In the genomic region with DNA sequence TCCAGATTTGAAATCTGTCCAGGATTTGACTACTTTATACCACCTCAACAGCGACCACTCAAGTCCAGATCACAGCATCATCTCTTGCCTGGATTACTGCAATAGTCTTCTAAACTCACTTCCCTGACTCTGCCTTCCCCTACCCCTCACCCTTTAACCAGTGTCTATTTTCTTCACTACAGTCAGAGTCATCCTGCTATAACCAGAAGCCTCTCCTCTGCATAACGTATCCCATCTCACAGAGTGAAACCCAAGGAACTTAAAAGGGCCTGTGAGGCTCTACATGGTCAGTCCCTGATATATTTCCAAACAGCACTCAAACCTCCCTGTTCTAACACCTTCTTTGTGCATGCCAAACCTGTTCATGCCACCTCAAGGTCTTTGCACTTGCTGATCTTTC, we compare ENCODE assay signal across 16 cellular contexts. TPM values are rescaled to one million over a fixed set of nuclear protein-coding genes. Genes with fewer than 3 reads are reported as not detected.
DNase-seq lines count a peak whose midpoint lies in the region; ATAC-seq and TF ChIP-seq lines count a peak whose summit lies in the region.
"Had no signal": no experiment of that assay in that cellular context is flagged by ENCODE, and none has a peak within 500 bp of the region (broad histone marks: within the 10 kb centered on the region; RNA-seq: fewer than 3 reads in every experiment).

No MANE protein-coding gene starts in this region.

- DNase-seq in IMR-90 (peak; percentile 25), epithelial cell of prostate (ENCODE audit: low read depth, low spot score) (no peak), cerebellar nuclear complex (lab: John Stamatoyannopoulos, UW) (no peak), T1000 (lab: John Stamatoyannopoulos, UW) (no peak)
- no peak for DNase-seq in activated CD8-positive, alpha-beta memory T cell treated with anti-CD3 and anti-CD28 coated beads, Interleukin-2, amount 50 U/mL, for 48 hours
- DNase-seq: C1 segment of cervical spinal cord; Caco-2; CD4-positive, CD25-positive, alpha-beta regulatory T cell; CD8-positive, alpha-beta T cell; DMS153; DND-41; GM23248; H7; HCEC 1CT had no signal

- WGBS in IMR-90 (ENCODE audit: extremely low coverage in 2 of 2, insufficient read length in 1 of 2), 2 experiments, result 50% methylated on average over 2 of the region's 2 CpGs; no CpG with 5 or more reads in 1 of the 2 experiments

- in situ Hi-C loops in IMR-90 (cut with MboI; ENCODE audit: low sequenced_read_pairs), result no loop called here

- peak overlapping the region; percentile 52 for H4K5ac ChIP-seq in IMR-90 (ENCODE audit: low read depth, low read length)

- H2BK5ac ChIP-seq in IMR-90 (ENCODE audit: low read depth, low read length, poor library complexity, severe bottlenecking), result no peak overlapping the region

- ATAC-seq in IMR-90 (ENCODE audit: low read depth), result peak; percentile 68
- ATAC-seq: CD8-positive, alpha-beta T cell had no signal

- H2BK15ac ChIP-seq in IMR-90 (ENCODE audit: low read depth, low read length), result peak overlapping the region; percentile 28; the same call in 1 of the 3 replicates

- no peaks in the 10 kb centered on the region for H3K9me3 ChIP-seq in IMR-90 (ENCODE audit: control insufficient read depth, insufficient read depth, low read length)
- no peaks in the 10 kb centered on the region for H3K9me3 ChIP-seq in parathyroid adenoma (ENCODE audit: control insufficient read depth, low read length)
- H3K9me3 ChIP-seq: Caco-2 had no signal

- H3K27ac ChIP-seq in 22Rv1 (peak overlapping the region; percentile 51), IMR-90 (ENCODE audit: insufficient read depth, low read length) (peak overlapping the region; percentile 36; the same call in 1 of the 2 replicates), epithelial cell of prostate (peak overlapping the region; percentile 2), parathyroid adenoma (no peak overlapping the region)
- H3K27ac ChIP-seq: GM23248 had no signal

- no peak for TF ChIP-seq CTCF in 22Rv1 (IDR thresholded peaks at IDR 0.05)
- no peak for TF ChIP-seq CTCF in IMR-90 (conservative IDR thresholded peaks at IDR 0.05; ENCODE audit: low read depth, low read length)
- TF ChIP-seq CTCF in parathyroid adenoma (IDR thresholded peaks at IDR 0.05), result no peak

- POLR2A ChIA-PET in IMR-90 (lab: Charles Lee; ENCODE audit: unreplicated experiment), result no interaction called here

- no peaks in the 10 kb centered on the region for H3K79me1 ChIP-seq in IMR-90 (ENCODE audit: low read depth in 1 of 2, low read length in 2 of 2)

- H3K4me2 ChIP-seq in IMR-90 (ENCODE audit: low read depth, low read length) (peak overlapping the region; percentile 61), parathyroid adenoma (ENCODE audit: low read length) (no peak overlapping the region)

- H3K9me1 ChIP-seq in IMR-90 (ENCODE audit: insufficient read depth, low read length), result no peaks in the 10 kb centered on the region; the same call in 1 of the 2 replicates

- CTCF ChIA-PET in IMR-90 (lab: Yijun Ruan, JAX), result no interaction called here

- no peak for TF ChIP-seq RAD21 in IMR-90 (IDR thresholded peaks at IDR 0.05; ENCODE audit: low read length)

- no peak overlapping the region for H3K9ac ChIP-seq in IMR-90 (ENCODE audit: low read depth, low read length)
- no peak overlapping the region for H3K9ac ChIP-seq in parathyroid adenoma
- H3K9ac ChIP-seq: GM23248 had no signal

- H3K18ac ChIP-seq in IMR-90 (ENCODE audit: low read depth, low read length), result no peak overlapping the region

- 0 out of 2 replicates have a peak overlapping the region, but pooled peaks have one; percentile 21 for H3K14ac ChIP-seq in IMR-90 (replicated peaks; ENCODE audit: low read depth, low read length)

- no peak overlapping the region for H3K23ac ChIP-seq in IMR-90 (ENCODE audit: low read depth, low read length)

- intact Hi-C loops in IMR-90 (cut with micrococcal nuclease), result no loop called here

- no TSS peak for BruUV-seq in IMR-90 (replicated peaks; lab: Mats Ljungman, UMichigan)

- H3K4me1 ChIP-seq in IMR-90 (ENCODE audit: control insufficient read depth, insufficient read depth, low read length) (peaks cover 5% of the 10 kb centered on the region), parathyroid adenoma (no peaks in the 10 kb centered on the region)
- H3K4me1 ChIP-seq: Caco-2 had no signal

- H4K8ac ChIP-seq in IMR-90 (ENCODE audit: low read depth in 2 of 2, low read length in 2 of 2), result peak overlapping the region; percentile 18 to 57; a peak in 1 of 4 replicates

- H3K79me2 ChIP-seq in parathyroid adenoma, result no peaks in the 10 kb centered on the region

- H2AK5ac ChIP-seq in IMR-90 (ENCODE audit: low read depth, low read length), result no peak overlapping the region

- dilution Hi-C loops in IMR-90 (cut with HindIII; ENCODE audit: low sequenced_read_pairs, unreplicated experiment), result no loop called here

- H3K56ac ChIP-seq in IMR-90 (ENCODE audit: extremely low read depth, insufficient read depth, low read length), result peak overlapping the region; percentile 36; the same call in 1 of the 2 replicates

- peak overlapping the region; percentile 59 for H2BK20ac ChIP-seq in IMR-90 (ENCODE audit: low read depth, low read length)

- no peak overlapping the region for H3K4me3 ChIP-seq in IMR-90 (ENCODE audit: insufficient read depth, low read depth, low read length)
- H3K4me3 ChIP-seq in parathyroid adenoma (ENCODE audit: low read depth, low read length), result no peak overlapping the region
- H3K4me3 ChIP-seq: GM23248 had no signal

- no peak for TF ChIP-seq POLR2A in IMR-90 (IDR thresholded peaks at IDR 0.05; ENCODE audit: low read depth, low read length)

- H4K91ac ChIP-seq in IMR-90 (ENCODE audit: insufficient read depth, low read depth, low read length), result peak overlapping the region; percentile 62

- no peaks in the 10 kb centered on the region for H3K36me3 ChIP-seq in IMR-90 (ENCODE audit: control insufficient read depth, insufficient read depth, low read length)
- H3K36me3 ChIP-seq in parathyroid adenoma (ENCODE audit: control insufficient read depth, insufficient read depth, low read length), result no peaks in the 10 kb centered on the region

- H4K20me1 ChIP-seq in IMR-90 (ENCODE audit: insufficient read depth, low read length), result no peaks in the 10 kb centered on the region

- peak overlapping the region; percentile 77; the same call in 1 of the 2 replicates for H3K4ac ChIP-seq in IMR-90 (ENCODE audit: low read depth, low read length)

- peak overlapping the region; percentile 69 for H2BK120ac ChIP-seq in IMR-90 (ENCODE audit: low read depth, low read length)

- peak overlapping the region; percentile 63 for H2AFZ ChIP-seq in IMR-90 (replicated peaks; ENCODE audit: low read length, poor library complexity)
- H2AFZ ChIP-seq in parathyroid adenoma, result peak overlapping the region; percentile 5
- H2AFZ ChIP-seq: GM23248 had no signal

- H2AK9ac ChIP-seq in IMR-90 (replicated peaks; ENCODE audit: low read depth, low read length, poor library complexity), result no peak overlapping the region

- H3K27me3 ChIP-seq in IMR-90 (ENCODE audit: control insufficient read depth, insufficient read depth, low read length) (no peaks in the 10 kb centered on the region), parathyroid adenoma (ENCODE audit: control insufficient read depth, insufficient read depth, low read length) (no peaks in the 10 kb centered on the region)

TF ChIP-seq in IMR-90, 13 proteins besides CTCF, POLR2A, EP300 and RAD21:
- TF ChIP-seq, protein P1, sequence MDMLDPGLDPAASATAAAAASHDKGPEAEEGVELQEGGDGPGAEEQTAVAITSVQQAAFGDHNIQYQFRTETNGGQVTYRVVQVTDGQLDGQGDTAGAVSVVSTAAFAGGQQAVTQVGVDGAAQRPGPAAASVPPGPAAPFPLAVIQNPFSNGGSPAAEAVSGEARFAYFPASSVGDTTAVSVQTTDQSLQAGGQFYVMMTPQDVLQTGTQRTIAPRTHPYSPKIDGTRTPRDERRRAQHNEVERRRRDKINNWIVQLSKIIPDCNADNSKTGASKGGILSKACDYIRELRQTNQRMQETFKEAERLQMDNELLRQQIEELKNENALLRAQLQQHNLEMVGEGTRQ (IDR thresholded peaks at IDR 0.05; ENCODE audit: low read depth, low read length), result no peak
- no peak for TF ChIP-seq MAFK (IDR thresholded peaks at IDR 0.05; ENCODE audit: low read depth, low read length)
- no peak for TF ChIP-seq FOS (IDR thresholded peaks at IDR 0.05; ENCODE audit: low read depth, low read length)
- TF ChIP-seq CHD1 (IDR thresholded peaks at IDR 0.05; ENCODE audit: low read depth, low read length), result no peak
- TF ChIP-seq BHLHE40 (IDR thresholded peaks at IDR 0.05; ENCODE audit: low read depth, low read length), result no peak
- no peak for TF ChIP-seq CEBPB (IDR thresholded peaks at IDR 0.05; ENCODE audit: low read depth, low read length)
- TF ChIP-seq RFX5 (IDR thresholded peaks at IDR 0.05; ENCODE audit: low read depth, low read length), result no peak
- no peak for TF ChIP-seq RCOR1 (IDR thresholded peaks at IDR 0.05; ENCODE audit: insufficient replicate concordance, low read length)
- no peak for TF ChIP-seq MXI1 (IDR thresholded peaks at IDR 0.05; ENCODE audit: borderline replicate concordance, low read depth, low read length)
- TF ChIP-seq NFE2L2 (IDR thresholded peaks at IDR 0.05; ENCODE audit: low read depth, low read length), result no peak
- TF ChIP-seq, protein P2, sequence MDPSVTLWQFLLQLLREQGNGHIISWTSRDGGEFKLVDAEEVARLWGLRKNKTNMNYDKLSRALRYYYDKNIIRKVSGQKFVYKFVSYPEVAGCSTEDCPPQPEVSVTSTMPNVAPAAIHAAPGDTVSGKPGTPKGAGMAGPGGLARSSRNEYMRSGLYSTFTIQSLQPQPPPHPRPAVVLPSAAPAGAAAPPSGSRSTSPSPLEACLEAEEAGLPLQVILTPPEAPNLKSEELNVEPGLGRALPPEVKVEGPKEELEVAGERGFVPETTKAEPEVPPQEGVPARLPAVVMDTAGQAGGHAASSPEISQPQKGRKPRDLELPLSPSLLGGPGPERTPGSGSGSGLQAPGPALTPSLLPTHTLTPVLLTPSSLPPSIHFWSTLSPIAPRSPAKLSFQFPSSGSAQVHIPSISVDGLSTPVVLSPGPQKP (IDR thresholded peaks at IDR 0.05; ENCODE audit: borderline replicate concordance, low read depth, low read length), result no peak
- no peak for TF ChIP-seq MAZ (IDR thresholded peaks at IDR 0.05; ENCODE audit: borderline replicate concordance, low read depth, low read length)
- no peak for TF ChIP-seq SMC3 (IDR thresholded peaks at IDR 0.05; ENCODE audit: low read depth, low read length)

RNA-seq across cellular contexts. Expression of a gene that starts 40.7 kb away (rescaled TPM):
- total RNA-seq in IMR-90 (2012; rRNA removed), result 12.9 and 51.7 TPM in 2 replicates
- 21.2 and 33.2 TPM in 2 replicates for polyA plus RNA-seq in IMR-90 (2012; rRNA removed)
- 2.3 and 2.8 TPM in 2 replicates for polyA plus RNA-seq in IMR-90 (2012; cell fraction: cytosol; rRNA removed)
- polyA plus RNA-seq in IMR-90 (2012; cell fraction: nucleus; rRNA removed; ENCODE audit: low replicate concordance), result 0.51 and 6.3 TPM in 2 replicates
